In the genomic region with DNA sequence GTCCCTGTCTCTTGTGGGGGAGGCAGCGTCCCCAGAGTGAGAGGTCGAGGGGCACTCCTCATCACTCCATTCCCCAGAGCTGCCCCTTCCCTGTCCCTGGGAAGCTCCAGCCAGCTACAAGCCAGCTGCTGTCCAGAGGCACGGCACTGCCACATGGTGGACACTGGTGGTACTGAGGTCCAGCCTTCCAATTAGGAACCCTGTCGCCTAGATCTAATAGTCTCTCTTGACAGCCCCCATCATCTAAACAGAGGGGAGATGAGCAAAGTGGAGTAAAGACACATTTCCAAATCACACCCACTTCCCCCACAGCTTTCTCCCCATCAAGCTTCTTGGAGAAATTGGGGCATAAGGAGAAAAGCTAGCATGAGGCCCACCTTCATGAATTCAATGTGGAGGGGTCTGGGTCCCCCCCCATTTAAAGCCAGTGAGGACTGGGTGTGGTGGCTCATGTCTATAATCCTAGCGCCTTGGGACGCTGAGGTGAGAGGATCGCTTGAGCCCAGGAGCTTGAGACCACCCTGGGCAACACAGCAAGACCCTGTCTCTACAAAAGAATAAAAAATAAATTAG, we compare ENCODE assay signal across 8 cellular contexts. TPM values are rescaled to one million over a fixed set of nuclear protein-coding genes. Genes with fewer than 3 reads are reported as not detected.
DNase-seq lines count a peak whose midpoint lies in the region; ATAC-seq, FAIRE-seq and TF ChIP-seq lines count a peak whose summit lies in the region.

No MANE protein-coding gene starts in this region.

- H3K9me3 Mint-ChIP-seq in activated T-cell treated with anti-CD3 and anti-CD28 coated beads, Interleukin-2, amount 50 U/mL, for 24 hours, result no peaks in the 10 kb centered on the region

- H3K36me3 Mint-ChIP-seq in activated T-cell treated with anti-CD3 and anti-CD28 coated beads, Interleukin-2, amount 50 U/mL, for 24 hours (ENCODE audit: low read depth), result no peaks in the 10 kb centered on the region

- peak overlapping the region; percentile 71 for H3K27ac Mint-ChIP-seq in activated T-cell treated with anti-CD3 and anti-CD28 coated beads, Interleukin-2, amount 50 U/mL, for 24 hours

- peaks cover 34% of the 10 kb centered on the region for H3K4me1 Mint-ChIP-seq in activated T-cell treated with anti-CD3 and anti-CD28 coated beads, Interleukin-2, amount 50 U/mL, for 24 hours (ENCODE audit: low read depth)

- H3K4me3 ChIP-seq in neutrophil (ENCODE audit: low read depth in 1 of 2, low read length in 1 of 2), result no peak overlapping the region

- no peak for FAIRE-seq in frontal cortex (lab: Jason Lieb, UNC)

- H3K4me1 ChIP-seq in neutrophil (ENCODE audit: control insufficient read depth in 1 of 2, insufficient read depth in 1 of 2, low read depth in 1 of 2, low read length in 1 of 2), result peaks cover 9 to 10% of the 10 kb centered on the region in 2 experiments

- peak; percentile 50 for ATAC-seq in HG03108 (IDR thresholded peaks at IDR 0.05; ENCODE audit: unreplicated experiment)
- no peak for ATAC-seq in GM21737 (IDR thresholded peaks at IDR 0.05; ENCODE audit: unreplicated experiment)

- peaks cover 20% of the 10 kb centered on the region for H3K27me3 ChIP-seq in neutrophil

- H3K36me3 ChIP-seq in neutrophil, result no peaks in the 10 kb centered on the region

- no peaks in the 10 kb centered on the region for H3K9me3 ChIP-seq in neutrophil

- no peak overlapping the region for H3K27ac ChIP-seq in neutrophil

- DNase-seq in GM10266 (ENCODE audit: extremely low spot score) (no peak), NCI-H82 (lab: John Stamatoyannopoulos, UW) (peak; percentile 96), frontal cortex (ENCODE audit: low spot score in 2 of 2) (peak; percentile 43 to 64), cortex of kidney (lab: John Stamatoyannopoulos, UW) (no peak)
- DNase-seq in activated T-cell treated with anti-CD3 and anti-CD28 coated beads, Interleukin-2, amount 50 U/mL, for 24 hours, result peak; percentile 68

- peaks cover 3% of the 10 kb centered on the region for H3K27me3 Mint-ChIP-seq in activated T-cell treated with anti-CD3 and anti-CD28 coated beads, Interleukin-2, amount 50 U/mL, for 24 hours

- peak; percentile 92 for TF ChIP-seq CTCF in GM10266 (IDR thresholded peaks at IDR 0.05; ENCODE audit: control insufficient read depth, insufficient read depth, low read depth, missing control alignments)
- TF ChIP-seq CTCF in neutrophil (IDR thresholded peaks at IDR 0.05), result peak; percentile 90

- H3K4me3 Mint-ChIP-seq in activated T-cell treated with anti-CD3 and anti-CD28 coated beads, Interleukin-2, amount 50 U/mL, for 24 hours, result peak overlapping the region; percentile 28

RNA-seq across cellular contexts. Expression of a gene that starts 2.1 kb away (rescaled TPM):
- total RNA-seq in frontal cortex, result not detected

RNA-seq across cellular contexts. Expression of a gene that starts 6.6 kb away (rescaled TPM):
- under 0.01 TPM for total RNA-seq in frontal cortex

RNA-seq across cellular contexts. Expression of a gene that starts 18.4 kb away (rescaled TPM):
- total RNA-seq in frontal cortex, result not detected

RNA-seq across cellular contexts. Expression of a gene that starts 22.2 kb away (rescaled TPM):
- total RNA-seq in frontal cortex, result 17.1 TPM

RNA-seq across cellular contexts. Expression of a gene that starts 26.6 kb away (rescaled TPM):
- total RNA-seq in frontal cortex, result 1.2 TPM

Comparison
In these comparisons a context has a peak if more than half of its experiments do, and no peak if none do; other contexts are left out.
1. DNase-seq: peak in NCI-H82 (single experiment), activated T-cell treated with anti-CD3 and anti-CD28 coated beads, Interleukin-2, amount 50 U/mL, for 24 hours (single experiment) and frontal cortex (2 of 2); none in GM10266 (single experiment) and cortex of kidney (single experiment).